In the genomic region with DNA sequence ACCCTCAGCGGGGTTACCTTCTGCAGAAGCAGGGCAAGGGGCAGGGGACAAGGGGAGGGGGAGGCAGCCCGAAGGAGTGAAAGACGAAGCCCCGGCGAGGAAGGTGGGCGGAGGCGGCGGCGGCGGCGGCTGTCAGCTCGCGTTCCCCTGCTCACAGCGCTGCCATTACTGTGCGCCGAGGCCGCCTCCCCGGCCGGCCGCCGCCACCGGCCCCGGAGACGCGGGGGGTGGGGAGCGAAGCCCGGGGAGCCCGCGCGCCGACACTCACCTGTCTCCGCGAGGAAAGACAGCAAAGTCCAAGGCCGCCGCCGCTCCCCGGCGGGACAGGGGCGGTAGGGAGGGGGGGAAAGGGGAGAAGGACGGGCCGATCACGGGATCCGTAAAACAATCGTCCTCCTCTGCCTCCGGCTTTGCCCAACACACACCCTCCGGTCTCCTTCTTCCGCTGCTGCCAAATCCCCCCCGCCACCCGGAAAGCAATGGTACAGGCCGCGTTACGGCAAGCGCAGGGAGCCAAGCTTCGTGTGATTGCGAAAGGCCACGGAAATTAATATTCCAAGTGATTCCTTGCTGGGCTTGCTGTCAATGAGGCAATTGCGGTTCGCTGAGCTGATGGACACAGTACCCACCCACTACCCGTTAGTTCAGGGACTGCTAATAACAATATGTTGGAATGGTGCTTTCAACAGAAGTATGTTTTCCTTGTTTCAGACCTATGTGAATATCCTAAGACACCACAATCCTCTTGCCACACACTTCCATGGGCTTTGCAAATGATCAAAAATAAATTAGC, we compare ENCODE assay signal across 1 cellular context.
TF ChIP-seq lines count a peak whose summit lies in the region.

A gene (minus strand): TSS at position 180 of the 793 bp plus-strand sequence. CDS start 19,024 bp downstream, outside the sequence.

TF ChIP-seq in HEK293, 187 proteins besides CTCF, POLR2A, EP300 and RAD21 (continued from another document and continues in another):
- TF ChIP-seq KLF7 (tag by site-specific recombination; IDR thresholded peaks at IDR 0.05; ENCODE audit: borderline replicate concordance) = peak; percentile 39; the same call in 1 of the 2 replicates
- TF ChIP-seq SP2 (tag by site-specific recombination; IDR thresholded peaks at IDR 0.05) = peak; percentile 32; the same call in 1 of the 2 replicates
- no peak for TF ChIP-seq ZNF404 (tag by site-specific recombination; IDR thresholded peaks at IDR 0.05)
- peak; percentile 83 for TF ChIP-seq SP7 (tag by site-specific recombination; IDR thresholded peaks at IDR 0.05)
- peak; percentile 26; the same call in 1 of the 2 replicates for TF ChIP-seq EGR2 (tag by site-specific recombination; IDR thresholded peaks at IDR 0.05; ENCODE audit: low read depth)
- TF ChIP-seq ZBTB48 (tag by site-specific recombination; IDR thresholded peaks at IDR 0.05) = 0 out of 2 replicates have a peak, but pooled peaks have one; percentile 46
- 0 out of 2 replicates have a peak, but pooled peaks have one; percentile 18 for TF ChIP-seq ZNF596 (tag by site-specific recombination; IDR thresholded peaks at IDR 0.05)
- TF ChIP-seq ZNF132 (tag by site-specific recombination; IDR thresholded peaks at IDR 0.05; ENCODE audit: borderline replicate concordance) = no peak
- TF ChIP-seq, protein P1, sequence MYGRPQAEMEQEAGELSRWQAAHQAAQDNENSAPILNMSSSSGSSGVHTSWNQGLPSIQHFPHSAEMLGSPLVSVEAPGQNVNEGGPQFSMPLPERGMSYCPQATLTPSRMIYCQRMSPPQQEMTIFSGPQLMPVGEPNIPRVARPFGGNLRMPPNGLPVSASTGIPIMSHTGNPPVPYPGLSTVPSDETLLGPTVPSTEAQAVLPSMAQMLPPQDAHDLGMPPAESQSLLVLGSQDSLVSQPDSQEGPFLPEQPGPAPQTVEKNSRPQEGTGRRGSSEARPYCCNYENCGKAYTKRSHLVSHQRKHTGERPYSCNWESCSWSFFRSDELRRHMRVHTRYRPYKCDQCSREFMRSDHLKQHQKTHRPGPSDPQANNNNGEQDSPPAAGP (tag by site-specific recombination; IDR thresholded peaks at IDR 0.05) = peak; percentile 74; the same call in 1 of the 2 replicates
- no peak for TF ChIP-seq ZNF549 (tag by site-specific recombination; IDR thresholded peaks at IDR 0.05)
- TF ChIP-seq, protein P2, sequence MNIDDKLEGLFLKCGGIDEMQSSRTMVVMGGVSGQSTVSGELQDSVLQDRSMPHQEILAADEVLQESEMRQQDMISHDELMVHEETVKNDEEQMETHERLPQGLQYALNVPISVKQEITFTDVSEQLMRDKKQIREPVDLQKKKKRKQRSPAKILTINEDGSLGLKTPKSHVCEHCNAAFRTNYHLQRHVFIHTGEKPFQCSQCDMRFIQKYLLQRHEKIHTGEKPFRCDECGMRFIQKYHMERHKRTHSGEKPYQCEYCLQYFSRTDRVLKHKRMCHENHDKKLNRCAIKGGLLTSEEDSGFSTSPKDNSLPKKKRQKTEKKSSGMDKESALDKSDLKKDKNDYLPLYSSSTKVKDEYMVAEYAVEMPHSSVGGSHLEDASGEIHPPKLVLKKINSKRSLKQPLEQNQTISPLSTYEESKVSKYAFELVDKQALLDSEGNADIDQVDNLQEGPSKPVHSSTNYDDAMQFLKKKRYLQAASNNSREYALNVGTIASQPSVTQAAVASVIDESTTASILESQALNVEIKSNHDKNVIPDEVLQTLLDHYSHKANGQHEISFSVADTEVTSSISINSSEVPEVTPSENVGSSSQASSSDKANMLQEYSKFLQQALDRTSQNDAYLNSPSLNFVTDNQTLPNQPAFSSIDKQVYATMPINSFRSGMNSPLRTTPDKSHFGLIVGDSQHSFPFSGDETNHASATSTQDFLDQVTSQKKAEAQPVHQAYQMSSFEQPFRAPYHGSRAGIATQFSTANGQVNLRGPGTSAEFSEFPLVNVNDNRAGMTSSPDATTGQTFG (tag by site-specific recombination; IDR thresholded peaks at IDR 0.05; ENCODE audit: borderline replicate concordance) = no peak
- TF ChIP-seq OSR2 (tag by site-specific recombination; IDR thresholded peaks at IDR 0.05) = no peak
- TF ChIP-seq, protein P3, sequence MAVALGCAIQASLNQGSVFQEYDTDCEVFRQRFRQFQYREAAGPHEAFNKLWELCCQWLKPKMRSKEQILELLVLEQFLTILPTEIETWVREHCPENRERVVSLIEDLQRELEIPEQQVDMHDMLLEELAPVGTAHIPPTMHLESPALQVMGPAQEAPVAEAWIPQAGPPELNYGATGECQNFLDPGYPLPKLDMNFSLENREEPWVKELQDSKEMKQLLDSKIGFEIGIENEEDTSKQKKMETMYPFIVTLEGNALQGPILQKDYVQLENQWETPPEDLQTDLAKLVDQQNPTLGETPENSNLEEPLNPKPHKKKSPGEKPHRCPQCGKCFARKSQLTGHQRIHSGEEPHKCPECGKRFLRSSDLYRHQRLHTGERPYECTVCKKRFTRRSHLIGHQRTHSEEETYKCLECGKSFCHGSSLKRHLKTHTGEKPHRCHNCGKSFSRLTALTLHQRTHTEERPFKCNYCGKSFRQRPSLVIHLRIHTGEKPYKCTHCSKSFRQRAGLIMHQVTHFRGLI (tag by site-specific recombination; IDR thresholded peaks at IDR 0.05) = peak; percentile 84
- TF ChIP-seq ZNF660 (tag by site-specific recombination; IDR thresholded peaks at IDR 0.05) = peak; percentile 81
- TF ChIP-seq, protein P4, sequence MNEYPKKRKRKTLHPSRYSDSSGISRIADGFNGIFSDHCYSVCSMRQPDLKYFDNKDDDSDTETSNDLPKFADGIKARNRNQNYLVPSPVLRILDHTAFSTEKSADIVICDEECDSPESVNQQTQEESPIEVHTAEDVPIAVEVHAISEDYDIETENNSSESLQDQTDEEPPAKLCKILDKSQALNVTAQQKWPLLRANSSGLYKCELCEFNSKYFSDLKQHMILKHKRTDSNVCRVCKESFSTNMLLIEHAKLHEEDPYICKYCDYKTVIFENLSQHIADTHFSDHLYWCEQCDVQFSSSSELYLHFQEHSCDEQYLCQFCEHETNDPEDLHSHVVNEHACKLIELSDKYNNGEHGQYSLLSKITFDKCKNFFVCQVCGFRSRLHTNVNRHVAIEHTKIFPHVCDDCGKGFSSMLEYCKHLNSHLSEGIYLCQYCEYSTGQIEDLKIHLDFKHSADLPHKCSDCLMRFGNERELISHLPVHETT (tag by site-specific recombination; IDR thresholded peaks at IDR 0.05) = peak; percentile 92
- TF ChIP-seq ZNF155 (tag by site-specific recombination; IDR thresholded peaks at IDR 0.05) = no peak
- TF ChIP-seq ZNF610 (tag by site-specific recombination; IDR thresholded peaks at IDR 0.05; ENCODE audit: borderline replicate concordance) = 0 out of 2 replicates have a peak, but pooled peaks have one; percentile 26
- peak; percentile 90 for TF ChIP-seq ZNF335 (tag by site-specific recombination; conservative IDR thresholded peaks at IDR 0.05)
- TF ChIP-seq HOXC10 (CRISPR knock-in tag; IDR thresholded peaks at IDR 0.05) = no peak
- TF ChIP-seq, protein P5, sequence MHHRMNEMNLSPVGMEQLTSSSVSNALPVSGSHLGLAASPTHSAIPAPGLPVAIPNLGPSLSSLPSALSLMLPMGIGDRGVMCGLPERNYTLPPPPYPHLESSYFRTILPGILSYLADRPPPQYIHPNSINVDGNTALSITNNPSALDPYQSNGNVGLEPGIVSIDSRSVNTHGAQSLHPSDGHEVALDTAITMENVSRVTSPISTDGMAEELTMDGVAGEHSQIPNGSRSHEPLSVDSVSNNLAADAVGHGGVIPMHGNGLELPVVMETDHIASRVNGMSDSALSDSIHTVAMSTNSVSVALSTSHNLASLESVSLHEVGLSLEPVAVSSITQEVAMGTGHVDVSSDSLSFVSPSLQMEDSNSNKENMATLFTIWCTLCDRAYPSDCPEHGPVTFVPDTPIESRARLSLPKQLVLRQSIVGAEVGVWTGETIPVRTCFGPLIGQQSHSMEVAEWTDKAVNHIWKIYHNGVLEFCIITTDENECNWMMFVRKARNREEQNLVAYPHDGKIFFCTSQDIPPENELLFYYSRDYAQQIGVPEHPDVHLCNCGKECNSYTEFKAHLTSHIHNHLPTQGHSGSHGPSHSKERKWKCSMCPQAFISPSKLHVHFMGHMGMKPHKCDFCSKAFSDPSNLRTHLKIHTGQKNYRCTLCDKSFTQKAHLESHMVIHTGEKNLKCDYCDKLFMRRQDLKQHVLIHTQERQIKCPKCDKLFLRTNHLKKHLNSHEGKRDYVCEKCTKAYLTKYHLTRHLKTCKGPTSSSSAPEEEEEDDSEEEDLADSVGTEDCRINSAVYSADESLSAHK (tag by site-specific recombination; IDR thresholded peaks at IDR 0.05) = peak; percentile 41; the same call in 1 of the 2 replicates
- peak; percentile 68 for TF ChIP-seq ZNF600 (tag by site-specific recombination; IDR thresholded peaks at IDR 0.05)
- TF ChIP-seq ZNF24 (tag by site-specific recombination; IDR thresholded peaks at IDR 0.05) = peak; percentile 91
- no peak for TF ChIP-seq ZNF555 (tag by site-specific recombination; conservative IDR thresholded peaks at IDR 0.05)
- TF ChIP-seq ZXDB (tag by site-specific recombination; IDR thresholded peaks at IDR 0.05) = peak; percentile 93
- TF ChIP-seq ZNF707 (tag by site-specific recombination; IDR thresholded peaks at IDR 0.05) = no peak
- TF ChIP-seq, protein P6, sequence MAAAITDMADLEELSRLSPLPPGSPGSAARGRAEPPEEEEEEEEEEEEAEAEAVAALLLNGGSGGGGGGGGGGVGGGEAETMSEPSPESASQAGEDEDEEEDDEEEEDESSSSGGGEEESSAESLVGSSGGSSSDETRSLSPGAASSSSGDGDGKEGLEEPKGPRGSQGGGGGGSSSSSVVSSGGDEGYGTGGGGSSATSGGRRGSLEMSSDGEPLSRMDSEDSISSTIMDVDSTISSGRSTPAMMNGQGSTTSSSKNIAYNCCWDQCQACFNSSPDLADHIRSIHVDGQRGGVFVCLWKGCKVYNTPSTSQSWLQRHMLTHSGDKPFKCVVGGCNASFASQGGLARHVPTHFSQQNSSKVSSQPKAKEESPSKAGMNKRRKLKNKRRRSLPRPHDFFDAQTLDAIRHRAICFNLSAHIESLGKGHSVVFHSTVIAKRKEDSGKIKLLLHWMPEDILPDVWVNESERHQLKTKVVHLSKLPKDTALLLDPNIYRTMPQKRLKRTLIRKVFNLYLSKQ (tag by site-specific recombination; IDR thresholded peaks at IDR 0.05; ENCODE audit: borderline replicate concordance) = no peak
- TF ChIP-seq ZNF140 (tag by site-specific recombination; IDR thresholded peaks at IDR 0.05) = no peak
- TF ChIP-seq ZNF571 (tag by site-specific recombination; IDR thresholded peaks at IDR 0.05) = no peak
- no peak for TF ChIP-seq ZNF169 (tag by site-specific recombination; IDR thresholded peaks at IDR 0.05)
- TF ChIP-seq ZNF701 (tag by site-specific recombination; IDR thresholded peaks at IDR 0.05) = no peak
- TF ChIP-seq ZNF221 (tag by site-specific recombination; IDR thresholded peaks at IDR 0.05; ENCODE audit: borderline replicate concordance) = no peak
- TF ChIP-seq ZNF2 (tag by site-specific recombination; IDR thresholded peaks at IDR 0.05) = peak; percentile 87
- TF ChIP-seq, protein P7, sequence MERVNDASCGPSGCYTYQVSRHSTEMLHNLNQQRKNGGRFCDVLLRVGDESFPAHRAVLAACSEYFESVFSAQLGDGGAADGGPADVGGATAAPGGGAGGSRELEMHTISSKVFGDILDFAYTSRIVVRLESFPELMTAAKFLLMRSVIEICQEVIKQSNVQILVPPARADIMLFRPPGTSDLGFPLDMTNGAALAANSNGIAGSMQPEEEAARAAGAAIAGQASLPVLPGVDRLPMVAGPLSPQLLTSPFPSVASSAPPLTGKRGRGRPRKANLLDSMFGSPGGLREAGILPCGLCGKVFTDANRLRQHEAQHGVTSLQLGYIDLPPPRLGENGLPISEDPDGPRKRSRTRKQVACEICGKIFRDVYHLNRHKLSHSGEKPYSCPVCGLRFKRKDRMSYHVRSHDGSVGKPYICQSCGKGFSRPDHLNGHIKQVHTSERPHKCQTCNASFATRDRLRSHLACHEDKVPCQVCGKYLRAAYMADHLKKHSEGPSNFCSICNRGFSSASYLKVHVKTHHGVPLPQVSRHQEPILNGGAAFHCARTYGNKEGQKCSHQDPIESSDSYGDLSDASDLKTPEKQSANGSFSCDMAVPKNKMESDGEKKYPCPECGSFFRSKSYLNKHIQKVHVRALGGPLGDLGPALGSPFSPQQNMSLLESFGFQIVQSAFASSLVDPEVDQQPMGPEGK (tag by site-specific recombination; IDR thresholded peaks at IDR 0.05) = peak; percentile 75; the same call in 1 of the 2 replicates
- TF ChIP-seq ZNF16 (tag by site-specific recombination; IDR thresholded peaks at IDR 0.05; ENCODE audit: low read depth) = no peak
- TF ChIP-seq ZNF830 (tag by site-specific recombination; IDR thresholded peaks at IDR 0.05; ENCODE audit: low read depth) = no peak
- TF ChIP-seq, protein P8, sequence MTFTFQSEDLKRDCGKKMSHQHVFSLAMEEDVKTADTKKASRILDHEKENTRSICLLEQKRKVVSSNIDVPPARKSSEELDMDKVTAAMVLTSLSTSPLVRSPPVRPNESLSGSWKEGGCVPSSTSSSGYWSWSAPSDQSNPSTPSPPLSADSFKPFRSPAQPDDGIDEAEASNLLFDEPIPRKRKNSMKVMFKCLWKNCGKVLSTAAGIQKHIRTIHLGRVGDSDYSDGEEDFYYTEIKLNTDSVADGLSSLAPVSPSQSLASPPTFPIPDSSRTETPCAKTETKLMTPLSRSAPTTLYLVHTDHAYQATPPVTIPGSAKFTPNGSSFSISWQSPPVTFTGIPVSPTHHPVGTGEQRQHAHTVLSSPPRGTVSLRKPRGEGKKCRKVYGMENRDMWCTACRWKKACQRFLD (tag by site-specific recombination; IDR thresholded peaks at IDR 0.05) = no peak
- no peak for TF ChIP-seq ZNF223 (tag by site-specific recombination; IDR thresholded peaks at IDR 0.05)
- no peak for TF ChIP-seq ZNF157 (tag by site-specific recombination; IDR thresholded peaks at IDR 0.05)
- TF ChIP-seq ZNF791 (tag by site-specific recombination; IDR thresholded peaks at IDR 0.05) = no peak
- TF ChIP-seq, protein P9, sequence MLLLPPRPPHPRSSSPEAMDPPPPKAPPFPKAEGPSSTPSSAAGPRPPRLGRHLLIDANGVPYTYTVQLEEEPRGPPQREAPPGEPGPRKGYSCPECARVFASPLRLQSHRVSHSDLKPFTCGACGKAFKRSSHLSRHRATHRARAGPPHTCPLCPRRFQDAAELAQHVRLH (tag by site-specific recombination; IDR thresholded peaks at IDR 0.05) = 0 out of 2 replicates have a peak, but pooled peaks have one; percentile 44
- TF ChIP-seq, protein P10, sequence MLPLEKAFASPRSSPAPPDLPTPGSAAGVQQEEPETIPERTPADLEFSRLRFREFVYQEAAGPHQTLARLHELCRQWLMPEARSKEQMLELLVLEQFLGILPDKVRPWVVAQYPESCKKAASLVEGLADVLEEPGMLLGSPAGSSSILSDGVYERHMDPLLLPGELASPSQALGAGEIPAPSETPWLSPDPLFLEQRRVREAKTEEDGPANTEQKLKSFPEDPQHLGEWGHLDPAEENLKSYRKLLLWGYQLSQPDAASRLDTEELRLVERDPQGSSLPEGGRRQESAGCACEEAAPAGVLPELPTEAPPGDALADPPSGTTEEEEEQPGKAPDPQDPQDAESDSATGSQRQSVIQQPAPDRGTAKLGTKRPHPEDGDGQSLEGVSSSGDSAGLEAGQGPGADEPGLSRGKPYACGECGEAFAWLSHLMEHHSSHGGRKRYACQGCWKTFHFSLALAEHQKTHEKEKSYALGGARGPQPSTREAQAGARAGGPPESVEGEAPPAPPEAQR (tag by site-specific recombination; IDR thresholded peaks at IDR 0.05) = no peak
- peak; percentile 29 for TF ChIP-seq ZIC2 (tag by site-specific recombination; IDR thresholded peaks at IDR 0.05)
